10 cellular contexts compared by ENCODE assay signal in the genomic region with DNA sequence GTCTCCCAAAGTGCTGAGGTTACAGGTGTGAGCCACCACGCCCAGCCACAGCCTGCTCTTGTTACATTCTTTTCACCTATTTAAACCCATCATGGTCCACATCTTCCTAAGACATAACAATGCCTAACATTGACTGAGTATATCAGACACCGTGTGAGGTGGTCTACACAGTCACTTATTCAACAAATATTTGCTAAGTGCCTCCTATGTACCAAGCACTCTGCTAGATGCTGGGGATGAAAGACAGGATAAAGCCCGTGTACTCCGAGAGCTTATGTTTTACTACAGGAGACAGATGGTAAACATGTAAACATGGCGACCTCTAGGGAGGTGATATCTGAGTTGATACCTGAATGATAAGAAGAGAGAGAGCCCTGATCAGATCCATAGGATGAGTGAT. TPM values are rescaled to one million over a fixed set of nuclear protein-coding genes. Genes with fewer than 3 reads are reported as not detected.
DNase-seq lines count a peak whose midpoint lies in the region; ATAC-seq and TF ChIP-seq lines count a peak whose summit lies in the region.
"Had no signal": no experiment of that assay in that cellular context is flagged by ENCODE, and none has a peak within 500 bp of the region (broad histone marks: within the 10 kb centered on the region; RNA-seq: fewer than 3 reads in every experiment).

No MANE protein-coding gene starts in this region.

- no peaks in the 10 kb centered on the region for H3K27me3 Mint-ChIP-seq in activated CD4-positive, alpha-beta T cell treated with anti-CD3 and anti-CD28 coated beads, Interleukin-2, amount 10 ng/mL, durations not matched to agents 24 days and 14 days

- H3K9me3 ChIP-seq in esophagus squamous epithelium = no peaks in the 10 kb centered on the region
- no peaks in the 10 kb centered on the region for H3K9me3 ChIP-seq in testis

- POLR2A ChIA-PET in RWPE1 (lab: Yijun Ruan, JAX; ENCODE audit: low non-redundant PET) = interaction anchor here (0.9 kb wide), 3 partner anchors 9 to 49 kb away, joined by 3 to 5 read pairs (median 4); a partner anchor contains a TSS

- peaks cover 74% of the 10 kb centered on the region for H3K4me1 Mint-ChIP-seq in activated CD4-positive, alpha-beta T cell treated with anti-CD3 and anti-CD28 coated beads, Interleukin-2, amount 10 ng/mL, durations not matched to agents 24 days and 14 days

- H3K36me3 ChIP-seq in esophagus squamous epithelium (peaks cover 0 to 45% (median 10%) of the 10 kb centered on the region in 3 donors), testis (ENCODE audit: low read depth, missing control alignments) (no peaks in the 10 kb centered on the region)

- TF ChIP-seq CTCF in RWPE1 (conservative IDR thresholded peaks at IDR 0.05; ENCODE audit: low read depth) (no peak), esophagus squamous epithelium (IDR thresholded peaks at IDR 0.05) (no peak), testis (IDR thresholded peaks at IDR 0.05) (no peak)

- intact Hi-C loops in activated CD4-positive, alpha-beta T cell treated with anti-CD3 and anti-CD28 coated beads, Interleukin-2, amount 10 ng/mL, durations not matched to agents 24 days and 14 days (cut with micrococcal nuclease) = no loop called here
- intact Hi-C loops in esophagus squamous epithelium (cut with DNase I) (no loop called here), testis (cut with DNase I; ENCODE audit: low total_unique reads) (no loop called here)

- H3K9me3 Mint-ChIP-seq in activated CD4-positive, alpha-beta T cell treated with anti-CD3 and anti-CD28 coated beads, Interleukin-2, amount 10 ng/mL, durations not matched to agents 24 days and 14 days = no peaks in the 10 kb centered on the region

- H3K4me1 ChIP-seq in esophagus squamous epithelium (peaks cover 61 to 99% (median 76%) of the 10 kb centered on the region in 3 donors), testis (peaks cover 59% of the 10 kb centered on the region)

- H3K36me3 Mint-ChIP-seq in activated CD4-positive, alpha-beta T cell treated with anti-CD3 and anti-CD28 coated beads, Interleukin-2, amount 10 ng/mL, durations not matched to agents 24 days and 14 days (ENCODE audit: low read depth) = peaks cover 87% of the 10 kb centered on the region

- WGBS in esophagus squamous epithelium, 2 donors = 52 to 70% methylated on average over 5 of the region's 5 CpGs
- 90 to 94% methylated on average over 5 of the region's 5 CpGs for WGBS in testis, 2 donors

- peak overlapping the region; percentile 9 for H3K27ac Mint-ChIP-seq in activated CD4-positive, alpha-beta T cell treated with anti-CD3 and anti-CD28 coated beads, Interleukin-2, amount 10 ng/mL, durations not matched to agents 24 days and 14 days

- CTCF ChIA-PET in RWPE1 (lab: Yijun Ruan, JAX) = interaction anchor here (1.1 kb wide), 1 partner anchor 13 kb away, joined by 3 read pairs; a partner anchor contains a TSS

- no peak for DNase-seq in activated CD4-positive, alpha-beta T cell treated with anti-CD3 and anti-CD28 coated beads, Interleukin-2, amount 10 ng/mL, durations not matched to agents 24 days and 14 days
- no peak for DNase-seq in activated CD4-positive, alpha-beta T cell treated with anti-CD3 and anti-CD28 coated beads, Interleukin-2, amount 50 U/mL, for 4 hours
- DNase-seq in RWPE1 (ENCODE audit: low spot score) (no peak), esophagus squamous epithelium (lab: John Stamatoyannopoulos, UW) (no peak), testis (no peak)
- no peak for DNase-seq in NK-92 treated with Interleukin-12 subunit alpha and Interleukin-12 subunit beta, amount 100 ng/mL, for 24 hours (lab: John Stamatoyannopoulos, UW)
- DNase-seq: HCEC 1CT, hippocampal formation had no signal

- H3K27ac ChIP-seq in RWPE1 (peak overlapping the region; percentile 93), esophagus squamous epithelium (peak overlapping the region; percentile 81 to 98 (median 96)), testis (peak overlapping the region; percentile 79 to 99)

- H3K27me3 ChIP-seq in esophagus squamous epithelium (no peaks in the 10 kb centered on the region), testis (no peaks in the 10 kb centered on the region)

- peak overlapping the region; percentile 48 for H3K4me3 Mint-ChIP-seq in activated CD4-positive, alpha-beta T cell treated with anti-CD3 and anti-CD28 coated beads, Interleukin-2, amount 10 ng/mL, durations not matched to agents 24 days and 14 days

- H3K4me3 ChIP-seq in esophagus squamous epithelium (no peak overlapping the region), testis (no peak overlapping the region)

- ATAC-seq in HG02588 (IDR thresholded peaks at IDR 0.05; ENCODE audit: unreplicated experiment) = no peak
- no peak for ATAC-seq in HG02623 (IDR thresholded peaks at IDR 0.05; ENCODE audit: unreplicated experiment)

- TF ChIP-seq POLR2A in esophagus squamous epithelium (IDR thresholded peaks at IDR 0.05) (no peak), testis (IDR thresholded peaks at IDR 0.05) (no peak)

RNA-seq across cellular contexts. Expression of a gene that starts 12.7 kb away (rescaled TPM):
- 379 and 381 TPM in 2 replicates for total RNA-seq in activated CD4-positive, alpha-beta T cell treated with anti-CD3 and anti-CD28 coated beads, Interleukin-2, amount 10 ng/mL, durations not matched to agents 24 days and 14 days
- total RNA-seq in esophagus squamous epithelium (100 to 1,000 TPM in 1 of 4 donors, 10 to 100 TPM in 3; 65.4 to 105 (median 90.1) TPM), testis (10 to 100 TPM; 83.0 to 84.7 TPM)
- polyA plus RNA-seq in testis (ENCODE audit: insufficient read depth, low read depth, low replicate concordance) = 122 TPM

RNA-seq across cellular contexts. Expression of a gene that starts 29.2 kb away (rescaled TPM):
- total RNA-seq in activated CD4-positive, alpha-beta T cell treated with anti-CD3 and anti-CD28 coated beads, Interleukin-2, amount 10 ng/mL, durations not matched to agents 24 days and 14 days = 60.1 and 61.3 TPM in 2 replicates
- total RNA-seq in esophagus squamous epithelium (10 to 100 TPM; 11.4 to 47.1 (median 18.2) TPM), testis (10 to 100 TPM; 39.7 to 52.5 TPM)
- 74.6 TPM for polyA plus RNA-seq in testis (ENCODE audit: insufficient read depth, low read depth, low replicate concordance)
